ENCODE assay signal across 8 cellular contexts in genomic region chr3:71226565-71227281, GRCh38.
DNase-seq lines count a peak whose midpoint lies in the region; ATAC-seq and TF ChIP-seq lines count a peak whose summit lies in the region.

No MANE protein-coding gene starts in this region.

- H3K27ac ChIP-seq in endodermal cell (ENCODE audit: low read depth, low read length), result no peak overlapping the region

- no peaks in the 10 kb centered on the region for H3K9me3 ChIP-seq in endodermal cell (ENCODE audit: control insufficient read depth, low read length)

- peak; percentile 27 for DNase-seq in GM19238 (ENCODE audit: insufficient read length, low spot score)
- peak; percentile 57 to 74 for DNase-seq in activated CD8-positive, alpha-beta memory T cell treated with anti-CD3 and anti-CD28 coated beads for 1 hour (ENCODE audit: extremely low read depth in 1 of 2, low read depth in 1 of 2)
- peak; percentile 11 for DNase-seq in fibroblast of villous mesenchyme (ENCODE audit: low read depth)
- DNase-seq in stimulated activated CD4-positive, alpha-beta T cell treated with anti-CD3 and anti-CD28 coated beads, Interleukin-1b, Interleukin-23, amount 100 ng/mL, for 1 hour (ENCODE audit: low read depth in 2 of 2), result peak; percentile 48 to 75
- no peak for DNase-seq in DMS153 (lab: John Stamatoyannopoulos, UW)
- no peak for DNase-seq in RPMI8226
- DNase-seq in endodermal cell, result no peak

- no peak overlapping the region for H3K4me3 Mint-ChIP-seq in endodermal cell

- no peaks in the 10 kb centered on the region for H3K9me3 Mint-ChIP-seq in endodermal cell

- H3K27me3 ChIP-seq in endodermal cell (ENCODE audit: control insufficient read depth, insufficient read depth, low read length, poor library complexity, severe bottlenecking), result no peaks in the 10 kb centered on the region

- H3K27me3 Mint-ChIP-seq in endodermal cell (ENCODE audit: insufficient read depth), result no peaks in the 10 kb centered on the region

- H3K4me3 ChIP-seq in fibroblast of villous mesenchyme (ENCODE audit: low read depth, low read length), result no peak overlapping the region
- H3K4me3 ChIP-seq in endodermal cell (ENCODE audit: low read length), result no peak overlapping the region

- peak; percentile 82 for ATAC-seq in HG03159 (IDR thresholded peaks at IDR 0.05; ENCODE audit: unreplicated experiment)

- H3K9ac ChIP-seq in endodermal cell (ENCODE audit: extremely low read depth, low read length, poor library complexity, severe bottlenecking), result no peak overlapping the region

- H3K4me1 Mint-ChIP-seq in endodermal cell, result peaks cover 38% of the 10 kb centered on the region

- H3K27ac Mint-ChIP-seq in endodermal cell, result no peak overlapping the region

- no peak for TF ChIP-seq CTCF in fibroblast of villous mesenchyme (IDR thresholded peaks at IDR 0.05; ENCODE audit: insufficient read depth, low read depth, low read length)
- no peak for TF ChIP-seq CTCF in endodermal cell (conservative IDR thresholded peaks at IDR 0.05)

- 95 to 96% methylated on average over 17 to 23 of the region's 23 CpGs for WGBS in endodermal cell (ENCODE audit: insufficient coverage in 1 of 2, insufficient read length in 1 of 2), 2 experiments

- peaks cover 2% of the 10 kb centered on the region for H3K36me3 Mint-ChIP-seq in endodermal cell (ENCODE audit: low read depth)

- no peaks in the 10 kb centered on the region for H3K36me3 ChIP-seq in endodermal cell (ENCODE audit: control insufficient read depth, insufficient read depth, low read length)

- peaks cover 3% of the 10 kb centered on the region for H3K4me1 ChIP-seq in endodermal cell (ENCODE audit: control insufficient read depth, insufficient read depth, low read length)

Comparison
In these comparisons a context has a peak if more than half of its experiments do, and no peak if none do; other contexts are left out.
1. DNase-seq: peak in GM19238 (single experiment), activated CD8-positive, alpha-beta memory T cell treated with anti-CD3 and anti-CD28 coated beads for 1 hour (2 of 2), fibroblast of villous mesenchyme (single experiment) and stimulated activated CD4-positive, alpha-beta T cell treated with anti-CD3 and anti-CD28 coated beads, Interleukin-1b, Interleukin-23, amount 100 ng/mL, for 1 hour (2 of 2); none in DMS153 (single experiment), RPMI8226 (single experiment) and endodermal cell (single experiment).